ENCODE assay signal across 8 cellular contexts in genomic region chr1:58773406-58773840, GRCh38. TPM values are rescaled to one million over a fixed set of nuclear protein-coding genes. Genes with fewer than 3 reads are reported as not detected.
DNase-seq lines count a peak whose midpoint lies in the region; ATAC-seq and TF ChIP-seq lines count a peak whose summit lies in the region.

No MANE protein-coding gene starts in this region.

- no peaks in the 10 kb centered on the region for H3K27me3 ChIP-seq in muscle layer of colon (ENCODE audit: control insufficient read depth in 1 of 2, insufficient read depth in 2 of 2, low read length in 2 of 2)

- H3K4me3 Mint-ChIP-seq in dendritic cell treated with granulocyte-macrophage colony-stimulating factor and Interleukin-4, amounts not matched to agents 40 ng/mL and 50 ng/mL, for 4 days = no peak overlapping the region
- H3K4me3 Mint-ChIP-seq in natural killer cell = no peak overlapping the region

- H3K27ac ChIP-seq in muscle layer of colon (ENCODE audit: low read depth, low read length) = peak overlapping the region; percentile 83

- peaks cover 27% of the 10 kb centered on the region for H3K4me1 Mint-ChIP-seq in dendritic cell treated with granulocyte-macrophage colony-stimulating factor and Interleukin-4, amounts not matched to agents 40 ng/mL and 50 ng/mL, for 4 days (ENCODE audit: low read depth)
- peaks cover 21 to 25% of the 10 kb centered on the region in 2 donors for H3K4me1 Mint-ChIP-seq in natural killer cell

- no peak overlapping the region for H3K4me3 ChIP-seq in muscle layer of colon (ENCODE audit: low read depth in 1 of 2, low read length in 2 of 2)

- H3K27ac Mint-ChIP-seq in dendritic cell treated with granulocyte-macrophage colony-stimulating factor and Interleukin-4, amounts not matched to agents 40 ng/mL and 50 ng/mL, for 4 days = peak overlapping the region; percentile 80
- H3K27ac Mint-ChIP-seq in natural killer cell = no peak overlapping the region

- H3K36me3 ChIP-seq in muscle layer of colon (ENCODE audit: insufficient read depth, low read length) = no peaks in the 10 kb centered on the region

- peak; percentile 87 for DNase-seq in NCI-H2196 (lab: John Stamatoyannopoulos, UW; ENCODE audit: unreplicated experiment)
- DNase-seq in natural killer cell = no peak
- DNase-seq in stimulated activated naive CD8-positive, alpha-beta T cell treated with anti-CD3 and anti-CD28 coated beads, Interleukin-15, Interleukin-2, amounts not matched to agents 100 U/mL and 50 U/mL, for 24 hours = no peak
- no peak for DNase-seq in activated T-cell treated with anti-CD3 and anti-CD28 coated beads, Interleukin-2, amount 50 U/mL, for 48 hours

- peaks cover 14% of the 10 kb centered on the region for H3K4me1 ChIP-seq in muscle layer of colon (ENCODE audit: insufficient read depth, low read length)

- no peaks in the 10 kb centered on the region for H3K9me3 ChIP-seq in muscle layer of colon (ENCODE audit: low read length)

- peaks cover 2% of the 10 kb centered on the region for H3K27me3 Mint-ChIP-seq in dendritic cell treated with granulocyte-macrophage colony-stimulating factor and Interleukin-4, amounts not matched to agents 40 ng/mL and 50 ng/mL, for 4 days
- no peaks in the 10 kb centered on the region for H3K27me3 Mint-ChIP-seq in natural killer cell (ENCODE audit: low read depth in 2 of 2)

- intact Hi-C loops in dendritic cell treated with granulocyte-macrophage colony-stimulating factor and Interleukin-4, amounts not matched to agents 40 ng/mL and 50 ng/mL, for 4 days (cut with micrococcal nuclease) = no loop called here
- intact Hi-C loops in natural killer cell (cut with micrococcal nuclease) = no loop called here

- no peaks in the 10 kb centered on the region for H3K9me3 Mint-ChIP-seq in dendritic cell treated with granulocyte-macrophage colony-stimulating factor and Interleukin-4, amounts not matched to agents 40 ng/mL and 50 ng/mL, for 4 days
- no peaks in the 10 kb centered on the region for H3K9me3 Mint-ChIP-seq in natural killer cell

- ATAC-seq in GM18858 (IDR thresholded peaks at IDR 0.05; ENCODE audit: unreplicated experiment) (peak; percentile 75), HG02798 (IDR thresholded peaks at IDR 0.05; ENCODE audit: poor library complexity, unreplicated experiment) (peak; percentile 71), natural killer cell (no peak)
- ATAC-seq in stimulated activated naive CD8-positive, alpha-beta T cell treated with anti-CD3 and anti-CD28 coated beads, Interleukin-15, Interleukin-2, amounts not matched to agents 100 U/mL and 50 U/mL, for 24 hours = no peak

- H3K36me3 Mint-ChIP-seq in dendritic cell treated with granulocyte-macrophage colony-stimulating factor and Interleukin-4, amounts not matched to agents 40 ng/mL and 50 ng/mL, for 4 days (ENCODE audit: low read depth) = no peaks in the 10 kb centered on the region
- H3K36me3 Mint-ChIP-seq in natural killer cell = no peaks in the 10 kb centered on the region

- no peak overlapping the region for H3K9ac ChIP-seq in muscle layer of colon (ENCODE audit: low read length)

- TF ChIP-seq CTCF in natural killer cell (IDR thresholded peaks at IDR 0.05) = no peak

RNA-seq across cellular contexts. Expression of gene JUN, which starts 10.4 kb away (rescaled TPM):
- 1,000 to 10,000 TPM; 1,209 to 1,942 (median 1,808) TPM for total RNA-seq in natural killer cell

Comparison
In these comparisons a context has a peak if more than half of its experiments do, and no peak if none do; other contexts are left out.
1. ATAC-seq: peak in GM18858 (single experiment) and HG02798 (single experiment); none in natural killer cell (0 of 3) and stimulated activated naive CD8-positive, alpha-beta T cell treated with anti-CD3 and anti-CD28 coated beads, Interleukin-15, Interleukin-2, amounts not matched to agents 100 U/mL and 50 U/mL, for 24 hours (single experiment).